In genomic region chr13:75482070-75482819, GRCh38 we compare ENCODE assay signal across 1 cellular context.
TF ChIP-seq lines count a peak whose summit lies in the region.

TBC1D4 (minus strand) TSS chr13:75482169; CDS start chr13:75481767, 402 bp downstream.

TF ChIP-seq in HepG2, 621 proteins besides CTCF, POLR2A, EP300 and RAD21 (continued from another document and continues in another):
- TF ChIP-seq TCF7 (IDR thresholded peaks at IDR 0.05; ENCODE audit: low read depth) (peak; percentile 8; the same call in 1 of the 2 replicates), ZNF296 (CRISPR knock-in tag; conservative IDR thresholded peaks at IDR 0.05) (peak; percentile 57; the same call in 1 of the 2 replicates), ZNF501 (CRISPR knock-in tag; IDR thresholded peaks at IDR 0.05) (peak; percentile 74; the same call in 1 of the 2 replicates), NCOA2 (CRISPR knock-in tag; IDR thresholded peaks at IDR 0.05) (peak; percentile 61; the same call in 1 of the 2 replicates), TRIM22 (IDR thresholded peaks at IDR 0.05) (no peak), CREM (IDR thresholded peaks at IDR 0.05) (peak; percentile 52; the same call in 1 of the 2 replicates), CREM (CRISPR knock-in tag; IDR thresholded peaks at IDR 0.05) (no peak), THRA (CRISPR knock-in tag; IDR thresholded peaks at IDR 0.05; ENCODE audit: borderline replicate concordance) (peak; percentile 77), MXD4 (CRISPR knock-in tag; IDR thresholded peaks at IDR 0.05) (peak; percentile 41; the same call in 1 of the 2 replicates), RBAK (CRISPR knock-in tag; IDR thresholded peaks at IDR 0.05) (no peak), ATF4 (CRISPR knock-in tag; IDR thresholded peaks at IDR 0.05) (peak in 1 of 2 experiments; percentile 57; a peak in 1 of 4 replicates), HIC2 (CRISPR knock-in tag; IDR thresholded peaks at IDR 0.05; ENCODE audit: low read depth) (peak; percentile 86), REXO4 (CRISPR knock-in tag; IDR thresholded peaks at IDR 0.05; ENCODE audit: borderline replicate concordance) (no peak), IKZF1 (IDR thresholded peaks at IDR 0.05) (no peak), ETV6 (CRISPR knock-in tag; conservative IDR thresholded peaks at IDR 0.05) (0 out of 2 replicates have a peak, but pooled peaks have one; percentile 75), SOX13 (IDR thresholded peaks at IDR 0.05) (peak; percentile 31; the same call in 1 of the 2 replicates), SOX13 (CRISPR knock-in tag; conservative IDR thresholded peaks at IDR 0.05 in 1 of 2, IDR thresholded peaks at IDR 0.05 in 1 of 2) (peak in 1 of 2 experiments; percentile 49; a peak in 2 of 4 replicates), ZNF317 (CRISPR knock-in tag; IDR thresholded peaks at IDR 0.05) (no peak), ZGPAT (CRISPR knock-in tag; IDR thresholded peaks at IDR 0.05) (peak; percentile 70; the same call in 1 of the 2 replicates), ZNF883 (CRISPR knock-in tag; IDR thresholded peaks at IDR 0.05; ENCODE audit: not compliant biosample characterization) (no peak), ZNF318 (CRISPR knock-in tag; IDR thresholded peaks at IDR 0.05) (no peak), SKIL (CRISPR knock-in tag; IDR thresholded peaks at IDR 0.05; ENCODE audit: borderline replicate concordance) (peak; percentile 74; the same call in 1 of the 2 replicates), ZNF83 (CRISPR knock-in tag; IDR thresholded peaks at IDR 0.05; ENCODE audit: borderline replicate concordance) (no peak), THAP11 (CRISPR knock-in tag; IDR thresholded peaks at IDR 0.05) (peak; percentile 43; the same call in 1 of the 2 replicates), ZNF598 (CRISPR knock-in tag; IDR thresholded peaks at IDR 0.05; ENCODE audit: borderline replicate concordance) (0 out of 2 replicates have a peak, but pooled peaks have one; percentile 58), THAP8 (CRISPR knock-in tag; IDR thresholded peaks at IDR 0.05; ENCODE audit: borderline replicate concordance) (peak; percentile 47; the same call in 1 of the 2 replicates), ZNF136 (CRISPR knock-in tag; IDR thresholded peaks at IDR 0.05; ENCODE audit: low read depth) (peak; percentile 48; the same call in 1 of the 2 replicates), ZKSCAN5 (CRISPR knock-in tag; IDR thresholded peaks at IDR 0.05) (no peak), HINFP (CRISPR knock-in tag; IDR thresholded peaks at IDR 0.05; ENCODE audit: low read depth) (0 out of 2 replicates have a peak, but pooled peaks have one; percentile 48), HOXA5 (CRISPR knock-in tag; IDR thresholded peaks at IDR 0.05) (peak; percentile 44; the same call in 1 of the 2 replicates), YY1 (IDR thresholded peaks at IDR 0.05; ENCODE audit: insufficient read depth, insufficient replicate concordance, low read depth, low read length) (peak; percentile 64), HOXA9 (CRISPR knock-in tag; IDR thresholded peaks at IDR 0.05; ENCODE audit: borderline replicate concordance) (no peak), ZNF605 (CRISPR knock-in tag; IDR thresholded peaks at IDR 0.05) (peak; percentile 78)
